25 cellular contexts compared by ENCODE assay signal in genomic region chr13:106378263-106378662, GRCh38.
"Had no signal": no experiment of that assay in that cellular context is flagged by ENCODE, and none has a peak within 500 bp of the region (broad histone marks: within the 10 kb centered on the region; RNA-seq: fewer than 3 reads in every experiment).

No MANE protein-coding gene starts in this region.

- H3K9me3 Mint-ChIP-seq: activated CD4-positive, alpha-beta memory T cell treated with anti-CD3 and anti-CD28 coated beads for 36 hours; activated CD4-positive, alpha-beta T cell treated with anti-CD3 and anti-CD28 coated beads, Interleukin-2, amount 10 ng/mL, durations not matched to agents 24 days and 14 days; activated naive CD4-positive, alpha-beta T cell treated with anti-CD3 and anti-CD28 coated beads, Interleukin-2, amount 10 ng/mL, durations not matched to agents 7 days and 5 days; activated naive CD8-positive, alpha-beta T cell treated with anti-CD3 and anti-CD28 coated beads, Interleukin-2, amount 10 ng/mL, durations not matched to agents 7 days and 5 days; activated T-helper 1 cell treated with anti-CD3 and anti-CD28 coated beads, Interleukin-12 subunit alpha, Interleukin-12 subunit beta, Interleukin-2, Interleukin-4 antibody, amounts not matched to agents 30 ng/mL and 10 ng/mL and 1 ng/mL, durations not matched to agents 14 hours and 24 hours and 36 hours; central memory CD8-positive, alpha-beta T cell; mesothelial cell of epicardium; stimulated activated naive B cell treated with anti-CD40 and anti-IgM and Interleukin-4, amounts not matched to agents 10 μg/mL and 1 μg/mL and 100 μg/mL, for 72 hours had no signal

- H3K9me3 ChIP-seq: ascending aorta, breast epithelium, gastroesophageal sphincter, stomach, tibial artery had no signal

- H3K27ac Mint-ChIP-seq: activated CD4-positive, alpha-beta memory T cell treated with anti-CD3 and anti-CD28 coated beads for 36 hours; activated CD4-positive, alpha-beta T cell treated with anti-CD3 and anti-CD28 coated beads, Interleukin-2, amount 10 ng/mL, durations not matched to agents 24 days and 14 days; activated naive CD4-positive, alpha-beta T cell treated with anti-CD3 and anti-CD28 coated beads, Interleukin-2, amount 10 ng/mL, durations not matched to agents 7 days and 5 days; activated naive CD8-positive, alpha-beta T cell treated with anti-CD3 and anti-CD28 coated beads, Interleukin-2, amount 10 ng/mL, durations not matched to agents 7 days and 5 days; activated T-helper 1 cell treated with anti-CD3 and anti-CD28 coated beads, Interleukin-12 subunit alpha, Interleukin-12 subunit beta, Interleukin-2, Interleukin-4 antibody, amounts not matched to agents 30 ng/mL and 10 ng/mL and 1 ng/mL, durations not matched to agents 14 hours and 24 hours and 36 hours; mesothelial cell of epicardium; naive B cell; stimulated activated naive B cell treated with anti-CD40 and anti-IgM and Interleukin-4, amounts not matched to agents 10 μg/mL and 1 μg/mL and 100 μg/mL, for 72 hours had no signal

- ATAC-seq: gastroesophageal sphincter; right cardiac atrium; stimulated activated naive B cell treated with anti-CD40 and anti-IgM and Interleukin-4, amounts not matched to agents 10 μg/mL and 1 μg/mL and 100 μg/mL, for 72 hours had no signal

- FAIRE-seq: colon had no signal

- H3K27me3 ChIP-seq: ascending aorta, breast epithelium, gastroesophageal sphincter, stomach, tibial artery had no signal

- H3K4me3 Mint-ChIP-seq: activated CD4-positive, alpha-beta memory T cell treated with anti-CD3 and anti-CD28 coated beads for 36 hours; activated CD4-positive, alpha-beta T cell treated with anti-CD3 and anti-CD28 coated beads, Interleukin-2, amount 10 ng/mL, durations not matched to agents 24 days and 14 days; activated naive CD4-positive, alpha-beta T cell treated with anti-CD3 and anti-CD28 coated beads, Interleukin-2, amount 10 ng/mL, durations not matched to agents 7 days and 5 days; activated naive CD8-positive, alpha-beta T cell treated with anti-CD3 and anti-CD28 coated beads, Interleukin-2, amount 10 ng/mL, durations not matched to agents 7 days and 5 days; activated T-helper 1 cell treated with anti-CD3 and anti-CD28 coated beads, Interleukin-12 subunit alpha, Interleukin-12 subunit beta, Interleukin-2, Interleukin-4 antibody, amounts not matched to agents 30 ng/mL and 10 ng/mL and 1 ng/mL, durations not matched to agents 14 hours and 24 hours and 36 hours; central memory CD8-positive, alpha-beta T cell; mesothelial cell of epicardium; stimulated activated naive B cell treated with anti-CD40 and anti-IgM and Interleukin-4, amounts not matched to agents 10 μg/mL and 1 μg/mL and 100 μg/mL, for 72 hours had no signal

- H3K36me3 ChIP-seq: ascending aorta, breast epithelium, gastroesophageal sphincter, stomach, tibial artery had no signal

- H3K4me1 Mint-ChIP-seq: activated CD4-positive, alpha-beta T cell treated with anti-CD3 and anti-CD28 coated beads, Interleukin-2, amount 10 ng/mL, durations not matched to agents 24 days and 14 days; activated naive CD4-positive, alpha-beta T cell treated with anti-CD3 and anti-CD28 coated beads, Interleukin-2, amount 10 ng/mL, durations not matched to agents 7 days and 5 days; central memory CD8-positive, alpha-beta T cell had no signal

- H3K4me1 ChIP-seq: breast epithelium had no signal

- H3K4me3 ChIP-seq: ascending aorta, breast epithelium, gastroesophageal sphincter, stomach, tibial artery had no signal

- H3K27me3 Mint-ChIP-seq: activated CD4-positive, alpha-beta T cell treated with anti-CD3 and anti-CD28 coated beads, Interleukin-2, amount 10 ng/mL, durations not matched to agents 24 days and 14 days had no signal

- H3K36me3 Mint-ChIP-seq: activated CD4-positive, alpha-beta memory T cell treated with anti-CD3 and anti-CD28 coated beads for 36 hours; activated naive CD4-positive, alpha-beta T cell treated with anti-CD3 and anti-CD28 coated beads, Interleukin-2, amount 10 ng/mL, durations not matched to agents 7 days and 5 days; activated naive CD8-positive, alpha-beta T cell treated with anti-CD3 and anti-CD28 coated beads, Interleukin-2, amount 10 ng/mL, durations not matched to agents 7 days and 5 days; mesothelial cell of epicardium; naive B cell; stimulated activated naive B cell treated with anti-CD40 and anti-IgM and Interleukin-4, amounts not matched to agents 10 μg/mL and 1 μg/mL and 100 μg/mL, for 72 hours had no signal

- H3K27ac ChIP-seq: ascending aorta, breast epithelium, gastroesophageal sphincter, stomach, tibial artery had no signal

- DNase-seq: activated CD4-positive, alpha-beta memory T cell treated with anti-CD3 and anti-CD28 coated beads for 36 hours; activated CD4-positive, alpha-beta T cell treated with anti-CD3 and anti-CD28 coated beads, Interleukin-2, amount 10 ng/mL, durations not matched to agents 24 days and 14 days; activated CD4-positive, CD25-positive, alpha-beta regulatory T cell treated with anti-CD3 and anti-CD28 coated beads, Interleukin-2, amount 50 U/mL, for 72 hours; activated CD8-positive, alpha-beta memory T cell treated with anti-CD3 and anti-CD28 coated beads, Interleukin-2, amount 50 U/mL, for 4 hours; activated effector memory CD4-positive, alpha-beta T cell treated with anti-CD3 and anti-CD28 coated beads, Interleukin-2, amount 50 U/mL, for 16 hours; activated naive CD4-positive, alpha-beta T cell treated with anti-CD3 and anti-CD28 coated beads, Interleukin-2, amount 10 ng/mL, durations not matched to agents 7 days and 5 days; activated naive CD8-positive, alpha-beta T cell treated with anti-CD3 and anti-CD28 coated beads, Interleukin-2, amount 10 ng/mL, durations not matched to agents 7 days and 5 days; activated T-cell treated with anti-CD3 and anti-CD28 coated beads, Interleukin-2, amount 50 U/mL, for 1 hour; effector CD8-positive, alpha-beta T cell; kidney glomerular epithelial cell; naive B cell; right cardiac atrium; stimulated activated CD4-positive, alpha-beta T cell treated with anti-CD3 and anti-CD28 coated beads, Interleukin-15, amount 100 ng/mL, for 24 hours; stimulated activated CD4-positive, alpha-beta T cell treated with anti-CD3 and anti-CD28 coated beads, Interleukin-2, amount 100 ng/mL, for 24 hours; stimulated activated naive B cell treated with anti-CD40 and anti-IgM and Interleukin-4, amounts not matched to agents 10 μg/mL and 1 μg/mL and 100 μg/mL, for 72 hours; stomach; T-helper 2 cell; tibial artery had no signal
